1 cellular context compared by ENCODE assay signal in genomic region chr9:109779711-109780452, GRCh38.
TF ChIP-seq lines count a peak whose summit lies in the region.

Gene PALM2AKAP2, plus strand, starts transcription at chr9:109780198. Its CDS starts 291 bp downstream, at chr9:109780489.

TF ChIP-seq in HEK293, 187 proteins besides CTCF, POLR2A, EP300 and RAD21 (continued from another document):
- 0 out of 2 replicates have a peak, but pooled peaks have one; percentile 8 for TF ChIP-seq PRDM10 (tag by site-specific recombination; IDR thresholded peaks at IDR 0.05)
- TF ChIP-seq ZFHX2 (tag by site-specific recombination; conservative IDR thresholded peaks at IDR 0.05): 0 out of 2 replicates have a peak, but pooled peaks have one; percentile 8
- no peak for TF ChIP-seq ZNF211 (tag by site-specific recombination; IDR thresholded peaks at IDR 0.05; ENCODE audit: low read depth)
- TF ChIP-seq ZNF133 (tag by site-specific recombination; IDR thresholded peaks at IDR 0.05): no peak
- TF ChIP-seq, protein P1, sequence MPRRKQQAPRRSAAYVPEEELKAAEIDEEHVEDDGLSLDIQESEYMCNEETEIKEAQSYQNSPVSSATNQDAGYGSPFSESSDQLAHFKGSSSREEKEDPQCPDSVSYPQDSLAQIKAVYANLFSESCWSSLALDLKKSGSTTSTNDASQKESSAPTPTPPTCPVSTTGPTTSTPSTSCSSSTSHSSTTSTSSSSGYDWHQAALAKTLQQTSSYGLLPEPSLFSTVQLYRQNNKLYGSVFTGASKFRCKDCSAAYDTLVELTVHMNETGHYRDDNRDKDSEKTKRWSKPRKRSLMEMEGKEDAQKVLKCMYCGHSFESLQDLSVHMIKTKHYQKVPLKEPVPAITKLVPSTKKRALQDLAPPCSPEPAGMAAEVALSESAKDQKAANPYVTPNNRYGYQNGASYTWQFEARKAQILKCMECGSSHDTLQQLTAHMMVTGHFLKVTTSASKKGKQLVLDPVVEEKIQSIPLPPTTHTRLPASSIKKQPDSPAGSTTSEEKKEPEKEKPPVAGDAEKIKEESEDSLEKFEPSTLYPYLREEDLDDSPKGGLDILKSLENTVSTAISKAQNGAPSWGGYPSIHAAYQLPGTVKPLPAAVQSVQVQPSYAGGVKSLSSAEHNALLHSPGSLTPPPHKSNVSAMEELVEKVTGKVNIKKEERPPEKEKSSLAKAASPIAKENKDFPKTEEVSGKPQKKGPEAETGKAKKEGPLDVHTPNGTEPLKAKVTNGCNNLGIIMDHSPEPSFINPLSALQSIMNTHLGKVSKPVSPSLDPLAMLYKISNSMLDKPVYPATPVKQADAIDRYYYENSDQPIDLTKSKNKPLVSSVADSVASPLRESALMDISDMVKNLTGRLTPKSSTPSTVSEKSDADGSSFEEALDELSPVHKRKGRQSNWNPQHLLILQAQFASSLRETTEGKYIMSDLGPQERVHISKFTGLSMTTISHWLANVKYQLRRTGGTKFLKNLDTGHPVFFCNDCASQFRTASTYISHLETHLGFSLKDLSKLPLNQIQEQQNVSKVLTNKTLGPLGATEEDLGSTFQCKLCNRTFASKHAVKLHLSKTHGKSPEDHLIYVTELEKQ (tag by site-specific recombination; IDR thresholded peaks at IDR 0.05; ENCODE audit: borderline replicate concordance): no peak
- TF ChIP-seq, protein P2, sequence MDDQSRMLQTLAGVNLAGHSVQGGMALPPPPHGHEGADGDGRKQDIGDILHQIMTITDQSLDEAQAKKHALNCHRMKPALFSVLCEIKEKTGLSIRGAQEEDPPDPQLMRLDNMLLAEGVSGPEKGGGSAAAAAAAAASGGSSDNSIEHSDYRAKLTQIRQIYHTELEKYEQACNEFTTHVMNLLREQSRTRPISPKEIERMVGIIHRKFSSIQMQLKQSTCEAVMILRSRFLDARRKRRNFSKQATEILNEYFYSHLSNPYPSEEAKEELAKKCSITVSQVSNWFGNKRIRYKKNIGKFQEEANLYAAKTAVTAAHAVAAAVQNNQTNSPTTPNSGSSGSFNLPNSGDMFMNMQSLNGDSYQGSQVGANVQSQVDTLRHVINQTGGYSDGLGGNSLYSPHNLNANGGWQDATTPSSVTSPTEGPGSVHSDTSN (CRISPR knock-in tag; IDR thresholded peaks at IDR 0.05): peak; percentile 71
- TF ChIP-seq ZBTB26 (tag by site-specific recombination; optimal IDR thresholded peaks at IDR 0.05): peak; percentile 50
- peak; percentile 79; the same call in 1 of the 2 replicates for TF ChIP-seq ZFP69B (tag by site-specific recombination; IDR thresholded peaks at IDR 0.05)
- no peak for TF ChIP-seq ZNF274 (IDR thresholded peaks at IDR 0.05; ENCODE audit: low read length)
- TF ChIP-seq ZNF274 (tag by site-specific recombination; IDR thresholded peaks at IDR 0.05; ENCODE audit: borderline replicate concordance): no peak
- TF ChIP-seq ZNF776 (tag by site-specific recombination; IDR thresholded peaks at IDR 0.05; ENCODE audit: borderline replicate concordance): no peak
- TF ChIP-seq KLF16 (tag by site-specific recombination; IDR thresholded peaks at IDR 0.05): no peak
- TF ChIP-seq BCL11B (tag by site-specific recombination; IDR thresholded peaks at IDR 0.05; ENCODE audit: low read depth): no peak
- TF ChIP-seq ATF2 (tag by site-specific recombination; IDR thresholded peaks at IDR 0.05; ENCODE audit: low read depth): no peak
- TF ChIP-seq ZBTB8A (tag by site-specific recombination; IDR thresholded peaks at IDR 0.05): peak; percentile 87
- TF ChIP-seq, protein P3, sequence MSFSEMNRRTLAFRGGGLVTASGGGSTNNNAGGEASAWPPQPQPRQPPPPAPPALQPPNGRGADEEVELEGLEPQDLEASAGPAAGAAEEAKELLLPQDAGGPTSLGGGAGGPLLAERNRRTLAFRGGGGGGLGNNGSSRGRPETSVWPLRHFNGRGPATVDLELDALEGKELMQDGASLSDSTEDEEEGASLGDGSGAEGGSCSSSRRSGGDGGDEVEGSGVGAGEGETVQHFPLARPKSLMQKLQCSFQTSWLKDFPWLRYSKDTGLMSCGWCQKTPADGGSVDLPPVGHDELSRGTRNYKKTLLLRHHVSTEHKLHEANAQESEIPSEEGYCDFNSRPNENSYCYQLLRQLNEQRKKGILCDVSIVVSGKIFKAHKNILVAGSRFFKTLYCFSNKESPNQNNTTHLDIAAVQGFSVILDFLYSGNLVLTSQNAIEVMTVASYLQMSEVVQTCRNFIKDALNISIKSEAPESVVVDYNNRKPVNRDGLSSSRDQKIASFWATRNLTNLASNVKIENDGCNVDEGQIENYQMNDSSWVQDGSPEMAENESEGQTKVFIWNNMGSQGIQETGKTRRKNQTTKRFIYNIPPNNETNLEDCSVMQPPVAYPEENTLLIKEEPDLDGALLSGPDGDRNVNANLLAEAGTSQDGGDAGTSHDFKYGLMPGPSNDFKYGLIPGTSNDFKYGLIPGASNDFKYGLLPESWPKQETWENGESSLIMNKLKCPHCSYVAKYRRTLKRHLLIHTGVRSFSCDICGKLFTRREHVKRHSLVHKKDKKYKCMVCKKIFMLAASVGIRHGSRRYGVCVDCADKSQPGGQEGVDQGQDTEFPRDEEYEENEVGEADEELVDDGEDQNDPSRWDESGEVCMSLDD (tag by site-specific recombination; IDR thresholded peaks at IDR 0.05): peak; percentile 43; the same call in 1 of the 2 replicates
